Comparison of ENCODE assay signal across 36 cellular contexts in genomic region chr14:53764846-53765245, GRCh38.
"Had no signal": no experiment of that assay in that cellular context is flagged by ENCODE, and none has a peak within 500 bp of the region (broad histone marks: within the 10 kb centered on the region; RNA-seq: fewer than 3 reads in every experiment).

No MANE protein-coding gene starts in this region.

- FAIRE-seq: colon had no signal

- H3K36me3 Mint-ChIP-seq: activated CD4-positive, alpha-beta memory T cell treated with anti-CD3 and anti-CD28 coated beads for 36 hours; activated naive CD4-positive, alpha-beta T cell treated with anti-CD3 and anti-CD28 coated beads, Interleukin-2, amount 10 ng/mL, durations not matched to agents 7 days and 5 days; activated naive CD8-positive, alpha-beta T cell; brain had no signal

- H3K4me1 Mint-ChIP-seq: activated B cell treated with CpG ODN at 0.5 μM for 24 hours; activated naive CD4-positive, alpha-beta T cell treated with anti-CD3 and anti-CD28 coated beads, Interleukin-2, amount 10 ng/mL, durations not matched to agents 7 days and 5 days; activated naive CD8-positive, alpha-beta T cell treated with anti-CD3 and anti-CD28 coated beads, Interleukin-2, amount 50 U/mL, for 24 hours; brain had no signal

- H3K9me3 Mint-ChIP-seq: activated naive CD4-positive, alpha-beta T cell treated with anti-CD3 and anti-CD28 coated beads, Interleukin-2, amount 10 ng/mL, durations not matched to agents 7 days and 5 days; activated T-helper 1 cell treated with anti-CD3 and anti-CD28 coated beads, Interleukin-12 subunit alpha, Interleukin-12 subunit beta, Interleukin-2, Interleukin-4 antibody, amounts not matched to agents 30 ng/mL and 10 ng/mL and 1 ng/mL, durations not matched to agents 14 hours and 24 hours and 36 hours had no signal

- H3K36me3 ChIP-seq: Peyer's patch had no signal

- H3K4me3 Mint-ChIP-seq: activated B cell treated with CpG ODN at 0.5 μM for 24 hours; activated CD4-positive, alpha-beta memory T cell treated with anti-CD3 and anti-CD28 coated beads for 36 hours; activated naive CD4-positive, alpha-beta T cell treated with anti-CD3 and anti-CD28 coated beads, Interleukin-2, amount 10 ng/mL, durations not matched to agents 7 days and 5 days; activated naive CD8-positive, alpha-beta T cell; activated naive CD8-positive, alpha-beta T cell treated with anti-CD3 and anti-CD28 coated beads, Interleukin-2, amount 50 U/mL, for 24 hours; activated T-cell treated with anti-CD3 and anti-CD28 coated beads, Interleukin-2, amount 50 U/mL, for 4 hours; activated T-helper 1 cell treated with anti-CD3 and anti-CD28 coated beads, Interleukin-12 subunit alpha, Interleukin-12 subunit beta, Interleukin-2, Interleukin-4 antibody, amounts not matched to agents 30 ng/mL and 10 ng/mL and 1 ng/mL, durations not matched to agents 14 hours and 24 hours and 36 hours; brain had no signal

- H3K27ac ChIP-seq: Peyer's patch, VCaP had no signal

- H3K27ac Mint-ChIP-seq: activated B cell treated with CpG ODN at 0.5 μM for 24 hours; activated CD4-positive, alpha-beta memory T cell treated with anti-CD3 and anti-CD28 coated beads for 36 hours; activated naive CD4-positive, alpha-beta T cell treated with anti-CD3 and anti-CD28 coated beads, Interleukin-2, amount 10 ng/mL, durations not matched to agents 7 days and 5 days; activated naive CD8-positive, alpha-beta T cell; activated naive CD8-positive, alpha-beta T cell treated with anti-CD3 and anti-CD28 coated beads, Interleukin-2, amount 50 U/mL, for 24 hours; activated T-helper 1 cell treated with anti-CD3 and anti-CD28 coated beads, Interleukin-12 subunit alpha, Interleukin-12 subunit beta, Interleukin-2, Interleukin-4 antibody, amounts not matched to agents 30 ng/mL and 10 ng/mL and 1 ng/mL, durations not matched to agents 14 hours and 24 hours and 36 hours had no signal

- H3K27me3 Mint-ChIP-seq: activated B cell treated with CpG ODN at 0.5 μM for 24 hours; activated CD4-positive, alpha-beta memory T cell treated with anti-CD3 and anti-CD28 coated beads for 36 hours; activated naive CD4-positive, alpha-beta T cell treated with anti-CD3 and anti-CD28 coated beads, Interleukin-2, amount 10 ng/mL, durations not matched to agents 7 days and 5 days; activated naive CD8-positive, alpha-beta T cell; activated naive CD8-positive, alpha-beta T cell treated with anti-CD3 and anti-CD28 coated beads, Interleukin-2, amount 50 U/mL, for 24 hours; brain had no signal

- H3K9me3 ChIP-seq: Peyer's patch had no signal

- H3K4me3 ChIP-seq: Peyer's patch had no signal

- H3K27me3 ChIP-seq: Peyer's patch had no signal

- DNase-seq: activated B cell treated with CpG ODN at 0.5 μM for 24 hours; activated CD4-positive, alpha-beta memory T cell treated with anti-CD3 and anti-CD28 coated beads for 36 hours; activated CD4-positive, alpha-beta T cell treated with anti-CD3 and anti-CD28 coated beads for 4 hours; activated CD4-positive, alpha-beta T cell treated with anti-CD3 and anti-CD28 coated beads, Interleukin-2, amount 50 U/mL, for 1 hour; activated CD4-positive, CD25-positive, alpha-beta regulatory T cell treated with anti-CD3 and anti-CD28 coated beads, Interleukin-2, amount 50 U/mL, for 72 hours; activated CD8-positive, alpha-beta memory T cell treated with anti-CD3 and anti-CD28 coated beads, Interleukin-2, amount 50 U/mL, for 4 hours; activated effector memory CD4-positive, alpha-beta T cell treated with Interleukin-2 at 50 U/mL for 16 hours; activated naive CD4-positive, alpha-beta T cell treated with anti-CD3 and anti-CD28 coated beads, Interleukin-2, amount 10 ng/mL, durations not matched to agents 7 days and 5 days; activated naive CD8-positive, alpha-beta T cell treated with anti-CD3 and anti-CD28 coated beads, Interleukin-2, amount 50 U/mL, for 24 hours; activated T-cell treated with anti-CD3 and anti-CD28 coated beads for 4 hours; activated T-cell treated with anti-CD3 and anti-CD28 coated beads, Interleukin-2, amount 50 U/mL, for 4 hours; anterior cingulate cortex; central memory CD4-positive, alpha-beta T cell; NCI-H1092 treated with DMSO at 0.1 percent for 48 hours; NCI-H1417 treated with DMSO at 0.1 percent for 48 hours; NCI-H187 treated with DMSO at 0.1 percent for 48 hours; NCI-H2107; NCI-H2171; NCI-H510A; NCI-H526; NCI-H748 treated with DMSO at 0.1 percent for 48 hours; NK-92 treated with Interleukin-12 subunit alpha and Interleukin-12 subunit beta, amount 100 ng/mL, for 24 hours; PC-3; RPMI8226; SIG-M5; T-helper 1 cell; T-helper 2 cell; T-helper 9 cell had no signal

- ATAC-seq: activated naive CD8-positive, alpha-beta T cell treated with anti-CD3 and anti-CD28 coated beads, Interleukin-2, amount 50 U/mL, for 24 hours; activated T-cell treated with anti-CD3 and anti-CD28 coated beads, Interleukin-2, amount 50 U/mL, for 4 hours; PC-3; Right ventricle myocardium inferior; SK-N-SH treated with all-trans-retinoic acid at 6 μM for 48 hours had no signal
